In genomic region chr13:61777281-61777680, GRCh38 we compare ENCODE assay signal across 2 cellular contexts.
TF ChIP-seq lines count a peak whose summit lies in the region.

No MANE protein-coding gene starts in this region.

TF ChIP-seq in GM23338, 12 proteins besides CTCF, POLR2A, EP300 and RAD21 (continued from another document):
- no peak for TF ChIP-seq NANOG (IDR thresholded peaks at IDR 0.05; ENCODE audit: borderline replicate concordance)

TF ChIP-seq in SK-N-SH, 30 proteins besides CTCF, POLR2A, EP300 and RAD21 (continued from another document):
- TF ChIP-seq ZBTB33 (IDR thresholded peaks at IDR 0.05; ENCODE audit: borderline replicate concordance, low read depth) = no peak
- no peak for TF ChIP-seq JUND (IDR thresholded peaks at IDR 0.05)
- no peak for TF ChIP-seq IRF3 (IDR thresholded peaks at IDR 0.05; ENCODE audit: low read depth, low read length)
- no peak for TF ChIP-seq CHD2 (IDR thresholded peaks at IDR 0.05; ENCODE audit: low read length, partially characterized antibody)
- no peak for TF ChIP-seq USF1 (IDR thresholded peaks at IDR 0.05; ENCODE audit: borderline replicate concordance, low read depth)
- TF ChIP-seq REST (IDR thresholded peaks at IDR 0.05; ENCODE audit: low read depth, low read length) = no peak
- TF ChIP-seq SMC3 (IDR thresholded peaks at IDR 0.05; ENCODE audit: low read depth, low read length) = no peak
- TF ChIP-seq TCF12 (IDR thresholded peaks at IDR 0.05) = no peak
- no peak for TF ChIP-seq MXI1 (IDR thresholded peaks at IDR 0.05; ENCODE audit: low read depth, low read length)
- no peak for TF ChIP-seq NRF1 (IDR thresholded peaks at IDR 0.05; ENCODE audit: low read depth, low read length)
TF ChIP-seq in SK-N-SH: peak in this region for 0.
